8 cellular contexts compared by ENCODE assay signal in the genomic region with DNA sequence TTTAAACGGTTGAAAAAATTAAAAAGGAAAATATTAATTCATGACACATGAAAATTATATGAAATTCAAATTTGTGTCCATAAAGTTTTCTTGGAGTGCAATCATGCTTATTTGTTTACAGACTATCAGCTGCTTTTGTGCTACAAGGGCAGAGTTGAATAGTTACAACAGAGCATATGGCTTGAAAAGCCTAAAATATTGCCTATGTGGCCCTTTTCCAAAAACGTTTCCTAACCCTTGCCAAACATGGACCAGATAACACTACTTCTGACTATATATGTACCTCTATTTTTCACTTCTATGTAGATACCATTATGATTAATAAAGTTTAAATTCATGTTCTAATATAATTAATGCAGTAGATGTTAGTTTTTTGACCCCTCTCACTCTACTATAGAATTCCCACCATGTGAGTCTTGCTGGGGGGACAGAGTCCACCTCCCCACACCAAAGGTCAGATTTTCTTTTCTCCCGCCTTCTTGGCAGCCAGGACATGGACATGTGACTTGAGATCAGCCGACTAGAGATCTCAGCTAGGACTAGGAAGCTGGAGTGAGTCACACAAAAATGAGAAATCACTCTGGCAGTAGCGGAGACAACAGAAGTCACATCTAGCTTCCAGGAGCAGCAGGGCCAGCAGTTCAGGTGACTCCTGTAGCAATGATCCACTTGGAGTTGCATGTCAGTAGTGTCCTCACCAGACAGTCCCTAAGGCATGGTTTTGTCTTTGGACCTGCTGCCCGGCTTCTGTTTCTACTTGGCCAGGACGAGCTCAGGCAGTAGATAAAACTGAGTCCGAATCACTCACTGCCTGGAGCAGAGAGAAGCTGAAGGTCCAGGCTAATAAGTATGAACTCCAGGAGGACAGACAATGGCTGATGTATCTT. TPM values are rescaled to one million over a fixed set of nuclear protein-coding genes. Genes with fewer than 3 reads are reported as not detected.
DNase-seq lines count a peak whose midpoint lies in the region; ATAC-seq and TF ChIP-seq lines count a peak whose summit lies in the region.

No MANE protein-coding gene starts in this region.

- peak; percentile 73 to 83 (median 77) for ATAC-seq in right lobe of liver
- ATAC-seq in HG02623 (IDR thresholded peaks at IDR 0.05; ENCODE audit: unreplicated experiment), result no peak
- no peak for ATAC-seq in GM18907 (IDR thresholded peaks at IDR 0.05; ENCODE audit: unreplicated experiment)

- intact Hi-C loops in right lobe of liver (cut with DNase I) (no loop called here), tibial artery (cut with DNase I; ENCODE audit: low total_unique reads) (no loop called here)

- H3K4me3 Mint-ChIP-seq in chondrocyte (ENCODE audit: unreplicated experiment), result no peak overlapping the region

- H3K36me3 ChIP-seq in right lobe of liver (no peaks in the 10 kb centered on the region), tibial artery (peaks cover 6 to 26% (median 6%) of the 10 kb centered on the region in 3 donors)

- H3K9me3 Mint-ChIP-seq in chondrocyte (ENCODE audit: low read depth), result no peaks in the 10 kb centered on the region

- no peaks in the 10 kb centered on the region for H3K9me3 ChIP-seq in right lobe of liver
- H3K9me3 ChIP-seq in tibial artery, result no peaks in the 10 kb centered on the region

- DNase-seq in HUDEP-2 (lab: John Stamatoyannopoulos, UW; ENCODE audit: unreplicated experiment in 76 of 76), result peak in 45 of 76 experiments; percentile 3 to 69 (median 19)
- no peak for DNase-seq in chondrocyte (ENCODE audit: low spot score)
- peak; percentile 69 to 87 (median 73) for DNase-seq in right lobe of liver
- DNase-seq in tibial artery, result peak; percentile 83 to 90
- no peak for DNase-seq in cerebellar nuclear complex (lab: John Stamatoyannopoulos, UW)
- no peak for DNase-seq in NCI-H748 (lab: John Stamatoyannopoulos, UW; ENCODE audit: unreplicated experiment)

- H3K4me3 ChIP-seq in right lobe of liver, result no peak overlapping the region
- no peak overlapping the region for H3K4me3 ChIP-seq in tibial artery

- H3K4me1 Mint-ChIP-seq in chondrocyte (ENCODE audit: low read depth), result peaks cover 25% of the 10 kb centered on the region

- no peaks in the 10 kb centered on the region for H3K27me3 Mint-ChIP-seq in chondrocyte (ENCODE audit: low read depth)

- TF ChIP-seq CTCF in chondrocyte (IDR thresholded peaks at IDR 0.05), result no peak
- no peak for TF ChIP-seq CTCF in right lobe of liver (IDR thresholded peaks at IDR 0.05)
- no peak for TF ChIP-seq CTCF in tibial artery (IDR thresholded peaks at IDR 0.05)

- 16% methylated on average over 8 of the region's 8 CpGs for WGBS in right lobe of liver (ENCODE audit: insufficient coverage, low coverage, low lambda C conversion rate, missing lambda C conversion rate)

- H3K27me3 ChIP-seq in right lobe of liver (no peaks in the 10 kb centered on the region), tibial artery (no peaks in the 10 kb centered on the region)

- H3K27ac Mint-ChIP-seq in chondrocyte (ENCODE audit: unreplicated experiment), result peak overlapping the region; percentile 96

- H3K4me1 ChIP-seq in right lobe of liver, result peaks cover 0 to 74% (median 27%) of the 10 kb centered on the region in 4 donors
- H3K4me1 ChIP-seq in tibial artery, result peaks cover 0 to 26% (median 22%) of the 10 kb centered on the region in 4 donors

- peak; percentile 60 for TF ChIP-seq POLR2A in right lobe of liver (IDR thresholded peaks at IDR 0.05)

- peak overlapping the region; percentile 66 to 93 (median 89) for H3K27ac ChIP-seq in right lobe of liver
- peak overlapping the region; percentile 77 to 80 for H3K27ac ChIP-seq in tibial artery

- H3K36me3 Mint-ChIP-seq in chondrocyte (ENCODE audit: low read depth), result peaks cover 6% of the 10 kb centered on the region

RNA-seq across cellular contexts. Expression of a gene that starts 22.4 kb away (rescaled TPM):
- total RNA-seq in chondrocyte (26.3 to 30.1 TPM (median 28.7 TPM) in 3 replicates), right lobe of liver (100 to 1,000 TPM in 4 of 6 experiments, 10 to 100 TPM in 2; 84.2 to 186 (median 126) TPM)

RNA-seq across cellular contexts. Expression of a gene that starts 24.6 kb away (rescaled TPM):
- total RNA-seq in chondrocyte (71.3 to 95.0 TPM (median 72.2 TPM) in 3 replicates), right lobe of liver (10 to 100 TPM; 40.7 to 71.1 (median 59.8) TPM)

RNA-seq across cellular contexts. Expression of a gene that starts 24.9 kb away (rescaled TPM):
- total RNA-seq in chondrocyte (1.2 to 1.6 TPM (median 1.3 TPM) in 3 replicates), right lobe of liver (10 to 100 TPM in 1 of 6 experiments, 1 to 10 TPM in 5; 1.5 to 11.5 (median 4.7) TPM)

Comparison
In these comparisons a context has a peak if more than half of its experiments do, and no peak if none do; other contexts are left out.
1. DNase-seq: peak in HUDEP-2 (45 of 76), right lobe of liver (3 of 3) and tibial artery (2 of 2); none in chondrocyte (single experiment), cerebellar nuclear complex (0 of 2) and NCI-H748 (single experiment).
2. ATAC-seq: peak in right lobe of liver (4 of 4); none in HG02623 (single experiment) and GM18907 (single experiment).